In the genomic region with DNA sequence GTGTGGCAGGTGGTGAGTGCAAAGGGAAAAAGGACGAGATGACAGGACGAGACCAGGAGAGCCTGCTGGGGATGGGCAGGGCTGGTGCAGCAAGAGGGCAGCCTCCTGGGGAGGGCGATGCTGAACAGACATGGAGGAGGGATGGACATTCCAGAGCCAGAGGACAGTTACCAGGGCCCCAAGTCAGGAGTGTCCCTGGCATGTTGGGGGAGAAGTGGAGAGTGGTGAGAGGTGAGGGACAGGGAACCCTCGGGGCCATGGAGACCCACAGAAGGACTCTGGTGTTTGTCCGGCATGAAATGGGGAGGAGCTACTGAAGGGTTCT, we compare ENCODE assay signal across 1 cellular context.
TF ChIP-seq lines count a peak whose summit lies in the region.

No MANE protein-coding gene starts in this region.

TF ChIP-seq in A549, 52 proteins besides CTCF, POLR2A, EP300 and RAD21 (continued from another document):
- TF ChIP-seq, protein P1, sequence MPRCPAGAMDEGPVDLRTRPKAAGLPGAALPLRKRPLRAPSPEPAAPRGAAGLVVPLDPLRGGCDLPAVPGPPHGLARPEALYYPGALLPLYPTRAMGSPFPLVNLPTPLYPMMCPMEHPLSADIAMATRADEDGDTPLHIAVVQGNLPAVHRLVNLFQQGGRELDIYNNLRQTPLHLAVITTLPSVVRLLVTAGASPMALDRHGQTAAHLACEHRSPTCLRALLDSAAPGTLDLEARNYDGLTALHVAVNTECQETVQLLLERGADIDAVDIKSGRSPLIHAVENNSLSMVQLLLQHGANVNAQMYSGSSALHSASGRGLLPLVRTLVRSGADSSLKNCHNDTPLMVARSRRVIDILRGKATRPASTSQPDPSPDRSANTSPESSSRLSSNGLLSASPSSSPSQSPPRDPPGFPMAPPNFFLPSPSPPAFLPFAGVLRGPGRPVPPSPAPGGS (IDR thresholded peaks at IDR 0.05), result no peak
